23 cellular contexts compared by ENCODE assay signal in the genomic region with DNA sequence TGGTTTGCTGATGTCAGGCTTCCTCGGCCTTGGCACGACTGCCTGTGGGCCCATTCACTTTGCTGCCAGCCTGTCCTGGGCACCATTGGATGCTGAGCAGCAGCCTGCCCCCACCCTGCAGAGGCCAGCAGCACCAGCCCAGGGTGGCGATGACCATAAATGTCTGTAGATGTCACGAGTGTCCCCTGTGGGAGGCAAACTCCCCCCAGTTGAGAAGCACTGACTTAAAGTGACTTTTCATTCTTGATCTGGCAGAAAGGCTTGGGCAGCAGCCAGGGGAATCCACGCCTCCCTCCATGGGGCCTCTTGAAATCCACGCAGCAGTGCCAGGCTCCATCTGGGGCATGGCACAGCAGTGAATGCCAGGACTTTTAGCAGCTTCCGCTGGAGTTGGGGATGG. TPM values are rescaled to one million over a fixed set of nuclear protein-coding genes. Genes with fewer than 3 reads are reported as not detected.
DNase-seq lines count a peak whose midpoint lies in the region; ATAC-seq and TF ChIP-seq lines count a peak whose summit lies in the region.
"Had no signal": no experiment of that assay in that cellular context is flagged by ENCODE, and none has a peak within 500 bp of the region (broad histone marks: within the 10 kb centered on the region; RNA-seq: fewer than 3 reads in every experiment).

No MANE protein-coding gene starts in this region.

- no peaks in the 10 kb centered on the region for H3K9me3 Mint-ChIP-seq in osteocyte (ENCODE audit: unreplicated experiment)
- no peaks in the 10 kb centered on the region for H3K9me3 Mint-ChIP-seq in H9
- H3K9me3 Mint-ChIP-seq: CD8-positive, alpha-beta T cell had no signal

- no peak overlapping the region for H4K91ac ChIP-seq in H9 (ENCODE audit: insufficient read length, low read depth, low read length)

- no peak overlapping the region for H2BK120ac ChIP-seq in H9 (ENCODE audit: low read depth, low read length, poor library complexity, severe bottlenecking)

- H3K27ac ChIP-seq in right cardiac atrium (ENCODE audit: low read length) (no peak overlapping the region), body of pancreas (no peak overlapping the region), H9 (ENCODE audit: insufficient read length, low read depth, low read length) (no peak overlapping the region)
- H3K27ac ChIP-seq: 22Rv1; BLaER1 treated with 17β-estradiol and CSF1 and Interleukin-3, amounts not matched to agents 10 nM and 100 nM; SK-N-MC had no signal

- WGBS in right cardiac atrium = 44% methylated on average over 7 of the region's 7 CpGs
- WGBS in body of pancreas, 2 donors = 56 to 60% methylated on average over 4 to 7 of the region's 7 CpGs
- no CpG with 5 or more reads among the region's 7 CpGs for WGBS in H9 (ENCODE audit: extremely low coverage, insufficient read length, low lambda C conversion rate)

- ATAC-seq in right cardiac atrium = peak; percentile 33 to 73
- no peak for ATAC-seq in body of pancreas
- ATAC-seq: CD8-positive, alpha-beta T cell; PC-3 had no signal

- no peak overlapping the region for H2AFZ ChIP-seq in H9 (ENCODE audit: low read length)

- H3K27me3 ChIP-seq in right cardiac atrium (ENCODE audit: control insufficient read depth, insufficient read depth) (no peaks in the 10 kb centered on the region), body of pancreas (no peaks in the 10 kb centered on the region), H9 (ENCODE audit: insufficient read depth, low read length) (no peaks in the 10 kb centered on the region)

- H4K8ac ChIP-seq in H9 (replicated peaks; ENCODE audit: insufficient read length, low read depth, low read length) = no peak overlapping the region

- H3K4me1 Mint-ChIP-seq in osteocyte (ENCODE audit: unreplicated experiment) (no peaks in the 10 kb centered on the region), H9 (no peaks in the 10 kb centered on the region)

- H3K4me2 ChIP-seq in H9 (ENCODE audit: insufficient read depth, insufficient read length, low read length) = no peak overlapping the region
- H3K4me2 ChIP-seq: BLaER1 treated with 17β-estradiol and CSF1 and Interleukin-3, amounts not matched to agents 10 nM and 100 nM had no signal

- H2BK12ac ChIP-seq in H9 (ENCODE audit: insufficient read length, low read depth, low read length) = no peak overlapping the region

- no peak for TF ChIP-seq POLR2A in body of pancreas (IDR thresholded peaks at IDR 0.05)

- H2BK15ac ChIP-seq in H9 (ENCODE audit: low read depth, low read length) = no peak overlapping the region

- H3K36me3 Mint-ChIP-seq in osteocyte (ENCODE audit: unreplicated experiment) (no peaks in the 10 kb centered on the region), H9 (ENCODE audit: insufficient read depth in 1 of 3, low read depth in 3 of 3) (no peaks in the 10 kb centered on the region; a peak in 1 of 7 replicates)
- H3K36me3 Mint-ChIP-seq: CD8-positive, alpha-beta T cell had no signal

- H3K4ac ChIP-seq in H9 (ENCODE audit: low read depth, low read length) = no peak overlapping the region

- H3K9me3 ChIP-seq in right cardiac atrium (ENCODE audit: control insufficient read depth, low read length) = no peaks in the 10 kb centered on the region
- H3K9me3 ChIP-seq in body of pancreas = no peaks in the 10 kb centered on the region
- H3K9me3 ChIP-seq in H9 (ENCODE audit: control insufficient read depth, low read depth, low read length) = no peaks in the 10 kb centered on the region
- H3K9me3 ChIP-seq: BLaER1 treated with 17β-estradiol and CSF1 and Interleukin-3, amounts not matched to agents 10 nM and 100 nM had no signal

- H3K4me3 Mint-ChIP-seq in osteocyte (ENCODE audit: unreplicated experiment) = no peak overlapping the region
- no peak overlapping the region for H3K4me3 Mint-ChIP-seq in H9
- H3K4me3 Mint-ChIP-seq: CD8-positive, alpha-beta T cell had no signal

- H4K5ac ChIP-seq in H9 (ENCODE audit: insufficient read length, low read depth, low read length) = no peak overlapping the region

- DNase-seq in DMS79 treated with DMSO at 0.1 percent for 48 hours (lab: John Stamatoyannopoulos, UW) (peak; percentile 11), DMS79 (lab: John Stamatoyannopoulos, UW) (no peak), globus pallidus (ENCODE audit: low spot score) (peak; percentile 78), right cardiac atrium (peak in 2 of 3 donors; percentile 67 to 74), body of pancreas (no peak), OCI-M2 (lab: John Stamatoyannopoulos, UW; ENCODE audit: unreplicated experiment) (no peak), osteocyte (ENCODE audit: extremely low spot score, unreplicated experiment) (no peak), H9 (no peak)
- DNase-seq: ACHN; CD8-positive, alpha-beta T cell; GDM1; Karpas-422; NCI-H1417; NCI-H1694 treated with DMSO at 0.1 percent for 48 hours; NCI-H2081 treated with DMSO at 0.1 percent for 48 hours; NCI-H446; NCI-H526; PC-3; SHP77 treated with DMSO at 0.1 percent for 48 hours had no signal

- H2BK20ac ChIP-seq in H9 (ENCODE audit: low read depth, low read length, poor library complexity, severe bottlenecking) = no peak overlapping the region

- intact Hi-C loops in right cardiac atrium (cut with DNase I) = no loop called here
- intact Hi-C loops in body of pancreas (cut with DNase I) = no loop called here

- H3K27me3 Mint-ChIP-seq in osteocyte (ENCODE audit: unreplicated experiment) (peaks cover 8% of the 10 kb centered on the region), H9 (ENCODE audit: low read depth) (peaks cover 28% of the 10 kb centered on the region)

- H3K36me3 ChIP-seq in body of pancreas (replicated peaks in 1 of 2; ENCODE audit: insufficient read depth in 1 of 2, low read depth in 2 of 2) = no peaks in the 10 kb centered on the region
- H3K36me3 ChIP-seq: BLaER1 treated with 17β-estradiol and CSF1 and Interleukin-3, amounts not matched to agents 10 nM and 100 nM had no signal

- no peak overlapping the region for H3K9ac ChIP-seq in H9 (ENCODE audit: extremely low read depth, insufficient read length, low read length)
- H3K9ac ChIP-seq: BLaER1 treated with 17β-estradiol and CSF1 and Interleukin-3, amounts not matched to agents 10 nM and 100 nM had no signal

- no peak overlapping the region for H2BK5ac ChIP-seq in H9 (ENCODE audit: insufficient read length, low read length)

- H3K23me2 ChIP-seq in H9 (ENCODE audit: insufficient read length, low read depth, low read length, poor library complexity, severe bottlenecking) = no peaks in the 10 kb centered on the region

- no peaks in the 10 kb centered on the region for H3K79me1 ChIP-seq in H9 (ENCODE audit: insufficient read depth, low read depth, low read length, poor library complexity, severe bottlenecking)

- no peaks in the 10 kb centered on the region for H4K20me1 ChIP-seq in H9 (ENCODE audit: control insufficient read depth, insufficient read depth, insufficient read length)

- no peak overlapping the region for H3K27ac Mint-ChIP-seq in osteocyte (ENCODE audit: unreplicated experiment)
- no peak overlapping the region for H3K27ac Mint-ChIP-seq in H9
- H3K27ac Mint-ChIP-seq: CD8-positive, alpha-beta T cell had no signal

- no peak overlapping the region for H3K56ac ChIP-seq in H9 (ENCODE audit: insufficient read length, low read depth, low read length)

- no peak overlapping the region for H3K4me3 ChIP-seq in right cardiac atrium (ENCODE audit: low read length)
- no peak overlapping the region for H3K4me3 ChIP-seq in body of pancreas
- H3K4me3 ChIP-seq: BLaER1 treated with 17β-estradiol and CSF1 and Interleukin-3, amounts not matched to agents 10 nM and 100 nM; SK-N-MC had no signal

- no peak overlapping the region for H2AK5ac ChIP-seq in H9 (ENCODE audit: insufficient read length, low read length)

- H3K79me2 ChIP-seq in H9 (ENCODE audit: insufficient read depth, low read length) = no peaks in the 10 kb centered on the region

- H3T11ph ChIP-seq in H9 (ENCODE audit: low read length) = no peak overlapping the region

- TF ChIP-seq CTCF in body of pancreas (IDR thresholded peaks at IDR 0.05) (no peak), osteocyte (IDR thresholded peaks at IDR 0.05) (no peak), H9 (conservative IDR thresholded peaks at IDR 0.05) (no peak)

- H3K14ac ChIP-seq in H9 (ENCODE audit: insufficient read depth, low read length) = no peak overlapping the region

- H3K4me1 ChIP-seq in right cardiac atrium (ENCODE audit: control insufficient read depth, insufficient read depth, low read length) (no peaks in the 10 kb centered on the region), body of pancreas (no peaks in the 10 kb centered on the region), H9 (ENCODE audit: insufficient read depth, low read length) (no peaks in the 10 kb centered on the region)

- H3K18ac ChIP-seq in H9 (ENCODE audit: insufficient read length, low read depth, low read length) = no peak overlapping the region

- no peak overlapping the region for H3K23ac ChIP-seq in H9 (ENCODE audit: insufficient read length, low read depth, low read length)

RNA-seq across cellular contexts. Expression of a gene that starts 21.8 kb away (rescaled TPM):
- total RNA-seq in right cardiac atrium = under 1 TPM in 1 of 4 donors, not detected in 3; 0.21 TPM
- polyA plus RNA-seq in right cardiac atrium = not detected
- not detected for total RNA-seq in body of pancreas
- total RNA-seq in osteocyte = not detected in 2 replicates
- total RNA-seq in H9 (2021) = 3.2 and 3.4 TPM in 2 replicates
- total RNA-seq: CD8-positive, alpha-beta T cell; PC-3; RPMI7951 had no signal

RNA-seq across cellular contexts. Expression of a gene that starts 59.7 kb away (rescaled TPM):
- total RNA-seq in right cardiac atrium (10 to 100 TPM; 64.1 to 90.1 (median 76.8) TPM), body of pancreas (10 to 100 TPM; 12.5 to 41.9 TPM), osteocyte (31.7 and 35.1 TPM in 2 replicates), H9 (2021) (62.5 and 63.7 TPM in 2 replicates)
- polyA plus RNA-seq in right cardiac atrium = 216 TPM

Comparison
In these comparisons a context has a peak if more than half of its experiments do, and no peak if none do; other contexts are left out.
1. DNase-seq: peak in DMS79 treated with DMSO at 0.1 percent for 48 hours (single experiment), globus pallidus (single experiment) and right cardiac atrium (2 of 3); none in DMS79 (single experiment), body of pancreas (0 of 4), OCI-M2 (single experiment), osteocyte (single experiment) and H9 (single experiment).